Comparison of ENCODE assay signal across 8 cellular contexts in the genomic region with DNA sequence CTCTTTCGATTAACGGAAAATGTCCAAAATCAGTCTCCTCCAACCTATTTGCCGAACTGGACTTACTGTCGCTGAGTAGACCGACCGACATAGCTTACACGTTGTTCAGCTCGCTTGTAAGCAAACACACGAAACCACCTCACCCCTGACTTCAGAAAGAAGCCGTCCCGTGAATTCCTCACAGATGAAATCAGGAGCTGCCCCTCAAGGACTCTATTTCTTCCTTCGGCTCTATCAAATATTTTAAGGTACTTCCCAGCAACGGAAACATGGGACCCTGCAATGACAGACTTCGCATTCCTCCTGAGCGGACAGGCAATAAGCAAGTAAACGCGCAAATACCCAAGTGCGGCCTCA. TPM values are rescaled to one million over a fixed set of nuclear protein-coding genes. Genes with fewer than 3 reads are reported as not detected.
DNase-seq lines count a peak whose midpoint lies in the region; ATAC-seq and TF ChIP-seq lines count a peak whose summit lies in the region.

No MANE protein-coding gene starts in this region.

- H3K4me1 ChIP-seq in fibroblast of lung (ENCODE audit: control insufficient read depth, extremely low read depth, insufficient read depth, low read length) (peaks cover 4% of the 10 kb centered on the region), trophoblast cell (ENCODE audit: control insufficient read depth in 1 of 2, insufficient read depth in 2 of 2, low read length in 2 of 2) (peaks cover 11 to 22% of the 10 kb centered on the region in 2 experiments)

- no peak for ATAC-seq in activated CD4-positive, alpha-beta T cell treated with anti-CD3 and anti-CD28 coated beads for 36 hours

- no CpG with 5 or more reads among the region's 18 CpGs for WGBS in trophoblast cell (ENCODE audit: extremely low coverage, insufficient coverage, insufficient read length)

- H4K12ac ChIP-seq in trophoblast cell (ENCODE audit: low read depth, low read length) = peak overlapping the region; percentile 97

- H3K4me3 Mint-ChIP-seq in activated CD4-positive, alpha-beta T cell treated with anti-CD3 and anti-CD28 coated beads for 36 hours = no peak overlapping the region

- no peak for TF ChIP-seq CTCF in fibroblast of lung (conservative IDR thresholded peaks at IDR 0.05 in 1 of 2, IDR thresholded peaks at IDR 0.05 in 1 of 2; ENCODE audit: low read depth in 1 of 2, low read length in 2 of 2)

- H3K4me3 ChIP-seq in SK-N-MC (peak overlapping the region; percentile 85), fibroblast of lung (replicated peaks in 1 of 4; ENCODE audit: control extremely low read depth in 1 of 4, insufficient read depth in 1 of 4, low read depth in 3 of 4, low read length in 4 of 4) (peak overlapping the region; percentile 96 to 98 (median 96)), trophoblast cell (ENCODE audit: low read depth, low read length) (peak overlapping the region; percentile 95)

- peaks cover 24% of the 10 kb centered on the region for H3K36me3 Mint-ChIP-seq in activated CD4-positive, alpha-beta T cell treated with anti-CD3 and anti-CD28 coated beads for 36 hours (ENCODE audit: low read depth)

- H3K27me3 ChIP-seq in fibroblast of lung (ENCODE audit: control insufficient read depth, insufficient read depth, low read length) (no peaks in the 10 kb centered on the region), trophoblast cell (ENCODE audit: insufficient read depth, low read length) (no peaks in the 10 kb centered on the region)

- peaks cover 45% of the 10 kb centered on the region for H3K4me1 Mint-ChIP-seq in activated CD4-positive, alpha-beta T cell treated with anti-CD3 and anti-CD28 coated beads for 36 hours

- peak overlapping the region; percentile 96 for H3K4ac ChIP-seq in trophoblast cell (ENCODE audit: low read depth, low read length)

- peak overlapping the region; percentile 96 for H2AK5ac ChIP-seq in trophoblast cell (ENCODE audit: low read length)

- H3K9ac ChIP-seq in SK-N-MC (ENCODE audit: insufficient read length) = peak overlapping the region; percentile 97
- H3K9ac ChIP-seq in fibroblast of lung (ENCODE audit: insufficient read depth, low read length) = peak overlapping the region; percentile 93
- H3K9ac ChIP-seq in trophoblast cell (ENCODE audit: low read length) = peak overlapping the region; percentile 95

- H3K4me2 ChIP-seq in fibroblast of lung (ENCODE audit: extremely low read depth, insufficient read depth, low read length) (peak overlapping the region; percentile 67), trophoblast cell (ENCODE audit: low read length) (peak overlapping the region; percentile 64)

- H4K8ac ChIP-seq in trophoblast cell (ENCODE audit: low read depth, low read length) = peak overlapping the region; percentile 98

- no peak overlapping the region for H3K23ac ChIP-seq in trophoblast cell (ENCODE audit: low read length)

- H3K36me3 ChIP-seq in SK-N-MC (ENCODE audit: insufficient read depth, low read length) (peaks cover 42% of the 10 kb centered on the region), fibroblast of lung (ENCODE audit: control insufficient read depth, insufficient read depth, low read length) (peaks cover 4% of the 10 kb centered on the region), trophoblast cell (ENCODE audit: control insufficient read depth in 1 of 2, insufficient read depth in 2 of 2, low read length in 2 of 2) (peaks cover 20 to 24% of the 10 kb centered on the region in 2 experiments)

- peaks cover 19% of the 10 kb centered on the region for H3K79me1 ChIP-seq in trophoblast cell (ENCODE audit: low read length)

- intact Hi-C loops in activated CD4-positive, alpha-beta T cell treated with anti-CD3 and anti-CD28 coated beads for 36 hours (cut with DNase I, micrococcal nuclease) = loop anchor here (1.0 to 5.0 kb wide), 10 partner anchors 9 to 815 kb away; partner anchors contain the start of genes DIDO1 (in 1 of the 2), LSM14B (in 1 of the 2), OSBPL2 (in 1 of the 2) and TCFL5 (in 1 of the 2)

- H2AFZ ChIP-seq in fibroblast of lung (ENCODE audit: low read length) = peak overlapping the region; percentile 40
- peak overlapping the region; percentile 96 for H2AFZ ChIP-seq in trophoblast cell (ENCODE audit: insufficient read depth, low read length, poor library complexity)

- no peak overlapping the region for H2BK12ac ChIP-seq in trophoblast cell (ENCODE audit: low read length)

- H3K27me3 Mint-ChIP-seq in activated CD4-positive, alpha-beta T cell treated with anti-CD3 and anti-CD28 coated beads for 36 hours = no peaks in the 10 kb centered on the region

- H3K27ac Mint-ChIP-seq in activated CD4-positive, alpha-beta T cell treated with anti-CD3 and anti-CD28 coated beads for 36 hours = peak overlapping the region; percentile 96

- H4K20me1 ChIP-seq in fibroblast of lung (ENCODE audit: control insufficient read depth, extremely low read depth, insufficient read depth, low read length) = no peaks in the 10 kb centered on the region

- POLR2A ChIA-PET in activated CD4-positive, alpha-beta T cell treated with anti-CD3 and anti-CD28 coated beads for 36 hours (lab: Charles Lee) = interaction anchor here (1.6 to 2.8 kb wide), 2 partner anchors 9 to 30 kb away, joined by 3 to 18 read pairs; partner anchors contain the start of gene DIDO1

- no peak for DNase-seq in activated CD4-positive, alpha-beta T cell treated with anti-CD3 and anti-CD28 coated beads for 36 hours
- DNase-seq in activated CD4-positive, alpha-beta T cell treated with anti-CD3 and anti-CD28 coated beads for 48 hours = no peak
- no peak for DNase-seq in SK-N-MC (ENCODE audit: low read depth, low spot score)
- DNase-seq in fibroblast of lung (ENCODE audit: low read depth in 2 of 2) = peak; percentile 50 to 85
- peak in 1 of 2 donors; percentile 68 for DNase-seq in trophoblast cell
- no peak for DNase-seq in occipital lobe (lab: John Stamatoyannopoulos, UW)
- DNase-seq in activated CD4-positive, alpha-beta T cell treated with anti-CD3 and anti-CD28 coated beads, Interleukin-2, amount 50 U/mL, for 48 hours = no peak
- DNase-seq in midbrain (lab: John Stamatoyannopoulos, UW) = no peak

- H3K79me2 ChIP-seq in fibroblast of lung (ENCODE audit: control insufficient read depth, insufficient read depth, low read length) = peaks cover 91% of the 10 kb centered on the region
- H3K79me2 ChIP-seq in trophoblast cell (ENCODE audit: control insufficient read depth, insufficient read depth, low read length, poor library complexity) = peaks cover 47% of the 10 kb centered on the region

- H2BK5ac ChIP-seq in trophoblast cell (ENCODE audit: low read depth, low read length, poor library complexity) = peak overlapping the region; percentile 94

- no peaks in the 10 kb centered on the region for H3K9me3 Mint-ChIP-seq in activated CD4-positive, alpha-beta T cell treated with anti-CD3 and anti-CD28 coated beads for 36 hours (ENCODE audit: low read depth)

- peak overlapping the region; percentile 85 for H3K18ac ChIP-seq in trophoblast cell (ENCODE audit: low read length)

- peak overlapping the region; percentile 96 for H3K14ac ChIP-seq in trophoblast cell (ENCODE audit: low read length)

- peak overlapping the region; percentile 95 for H2BK120ac ChIP-seq in trophoblast cell (ENCODE audit: insufficient read depth, low read length, poor library complexity)

- H4K91ac ChIP-seq in trophoblast cell (ENCODE audit: low read depth, low read length) = peak overlapping the region; percentile 98

- peak overlapping the region; percentile 83 for H3K27ac ChIP-seq in SK-N-MC
- peak overlapping the region; percentile 98 for H3K27ac ChIP-seq in fibroblast of lung (ENCODE audit: insufficient read depth, low read length)
- peak overlapping the region; percentile 80 for H3K27ac ChIP-seq in trophoblast cell (ENCODE audit: low read depth, low read length)

- CTCF ChIA-PET in activated CD4-positive, alpha-beta T cell treated with anti-CD3 and anti-CD28 coated beads for 36 hours (lab: Charles Lee) = interaction anchor here (0.6 to 4.4 kb wide), 10 partner anchors 10 to 77 kb away, joined by 3 to 17 read pairs (median 4); partner anchors contain the start of gene DIDO1

- H3K9me3 ChIP-seq in SK-N-MC (ENCODE audit: low read depth, low read length) (no peaks in the 10 kb centered on the region), fibroblast of lung (ENCODE audit: control insufficient read depth, insufficient read depth, low read depth, low read length) (no peaks in the 10 kb centered on the region), trophoblast cell (ENCODE audit: insufficient read depth, low read depth, low read length) (no peaks in the 10 kb centered on the region)

RNA-seq across cellular contexts. Expression of gene GID8, which starts 1.0 kb away (rescaled TPM):
- 10 to 100 TPM; 30.7 to 39.9 TPM for total RNA-seq in activated CD4-positive, alpha-beta T cell treated with anti-CD3 and anti-CD28 coated beads for 36 hours
- total RNA-seq in fibroblast of lung (33.9 and 38.8 TPM in 2 replicates), occipital lobe (56.9 TPM)
- 23.0 and 25.5 TPM in 2 replicates for polyA plus RNA-seq in fibroblast of lung
- polyA plus RNA-seq in fibroblast of lung (2012) = 19.7 and 21.3 TPM in 2 replicates
- polyA minus RNA-seq in fibroblast of lung (ENCODE audit: low replicate concordance) = 20.3 and 26.3 TPM in 2 replicates
- 37.2 and 37.5 TPM in 2 replicates for polyA plus RNA-seq in trophoblast cell (2013)

RNA-seq across cellular contexts. Expression of gene DIDO1, which starts 10.7 kb away (rescaled TPM):
- total RNA-seq in activated CD4-positive, alpha-beta T cell treated with anti-CD3 and anti-CD28 coated beads for 36 hours = 10 to 100 TPM; 43.7 to 49.7 TPM
- total RNA-seq in fibroblast of lung (27.7 and 33.2 TPM in 2 replicates), occipital lobe (43.4 TPM)
- 25.9 and 28.8 TPM in 2 replicates for polyA plus RNA-seq in fibroblast of lung
- polyA plus RNA-seq in fibroblast of lung (2012) = 23.1 and 23.5 TPM in 2 replicates
- polyA minus RNA-seq in fibroblast of lung (ENCODE audit: low replicate concordance) = 24.0 and 26.3 TPM in 2 replicates
- polyA plus RNA-seq in trophoblast cell (2013) = 31.7 and 32.7 TPM in 2 replicates

RNA-seq across cellular contexts. Expression of gene SLC17A9, which starts 15.5 kb away (rescaled TPM):
- total RNA-seq in activated CD4-positive, alpha-beta T cell treated with anti-CD3 and anti-CD28 coated beads for 36 hours = 10 to 100 TPM; 16.2 to 16.5 TPM
- total RNA-seq in fibroblast of lung (3.3 and 6.4 TPM in 2 replicates), occipital lobe (0.16 TPM)
- polyA plus RNA-seq in fibroblast of lung = 3.4 and 6.8 TPM in 2 replicates
- polyA plus RNA-seq in fibroblast of lung (2012) = 6.3 and 9.8 TPM in 2 replicates
- polyA minus RNA-seq in fibroblast of lung (ENCODE audit: low replicate concordance) = 4.1 and 7.8 TPM in 2 replicates
- polyA plus RNA-seq in trophoblast cell (2013) = 1.5 and 1.6 TPM in 2 replicates

Comparison
In these comparisons a context has a peak if more than half of its experiments do, and no peak if none do; other contexts are left out.
1. DNase-seq: peak in fibroblast of lung (2 of 2); none in activated CD4-positive, alpha-beta T cell treated with anti-CD3 and anti-CD28 coated beads for 36 hours (single experiment), activated CD4-positive, alpha-beta T cell treated with anti-CD3 and anti-CD28 coated beads for 48 hours (single experiment), SK-N-MC (single experiment), occipital lobe (single experiment), activated CD4-positive, alpha-beta T cell treated with anti-CD3 and anti-CD28 coated beads, Interleukin-2, amount 50 U/mL, for 48 hours (0 of 2) and midbrain (single experiment).
2. Peak in every context shown above with its lines, with median percentiles within 50 percentile points of each other: H3K27ac ChIP-seq, H3K4me3 ChIP-seq and H3K9ac ChIP-seq.